ENCODE assay signal across 8 cellular contexts in the genomic region with DNA sequence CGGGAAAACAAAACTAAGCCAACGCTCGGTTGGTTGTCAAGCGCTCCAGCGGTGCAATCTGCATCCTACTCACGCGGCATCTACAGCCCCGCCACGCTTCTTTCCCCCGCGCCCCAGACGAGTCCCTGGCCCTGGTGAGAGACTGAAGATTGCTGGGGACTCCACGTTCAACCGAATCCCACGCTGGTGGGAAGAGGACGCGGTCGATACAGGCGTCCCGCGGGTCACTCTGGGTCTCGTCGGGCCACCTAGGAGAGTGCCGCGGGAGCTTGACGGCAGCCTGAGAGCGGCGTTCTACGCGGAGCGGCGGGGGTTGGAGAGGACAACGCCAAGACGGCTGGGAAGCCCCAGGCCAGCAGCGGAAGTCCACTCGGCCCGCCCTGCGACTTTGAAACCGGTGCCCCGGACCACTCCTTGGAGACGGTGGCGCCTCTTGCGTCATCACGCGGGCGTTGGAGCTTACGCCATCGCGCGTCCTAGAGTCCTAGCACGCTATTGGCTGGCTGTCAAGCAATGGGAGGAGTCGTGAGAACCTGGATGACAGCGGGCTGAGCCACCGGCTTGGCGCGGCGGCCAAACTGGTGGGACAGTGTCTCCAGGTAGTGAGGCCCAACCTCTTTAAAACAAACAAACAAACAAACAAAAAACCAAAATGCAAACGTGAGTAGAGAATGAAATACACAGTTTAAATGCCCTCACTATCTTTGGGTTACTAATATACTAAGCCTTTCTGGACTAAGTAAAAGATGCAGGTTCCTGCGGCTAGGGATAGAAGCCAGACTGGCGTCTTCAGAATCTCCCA. TPM values are rescaled to one million over a fixed set of nuclear protein-coding genes. Genes with fewer than 3 reads are reported as not detected.
DNase-seq lines count a peak whose midpoint lies in the region; ATAC-seq, FAIRE-seq and TF ChIP-seq lines count a peak whose summit lies in the region.

A gene (minus strand): TSS at position 367 of the 802 bp plus-strand sequence. CDS start 436 bp downstream, outside the sequence.

- in situ Hi-C loops in HepG2 (cut with HindIII; ENCODE audit: extremely low pct_ligation_motif_present, low pct_unique_long_range_greater_than_20kb): no loop called here

- no peaks in the 10 kb centered on the region for H4K20me1 ChIP-seq in HepG2 (ENCODE audit: insufficient read depth, low read length)

- no peaks in the 10 kb centered on the region; a peak in 1 of 5 replicates for H3K27me3 ChIP-seq in HepG2 (ENCODE audit: control insufficient read depth in 1 of 2, insufficient read depth in 2 of 2, low read length in 2 of 2)

- peak within 1 kb of the TSS; percentile 70 to 94 (median 81) for H3K4me3 ChIP-seq in HepG2 (replicated peaks in 1 of 3; ENCODE audit: insufficient read depth in 1 of 3, low read depth in 2 of 3, low read length in 3 of 3)

- intact Hi-C loops in HepG2 (cut with micrococcal nuclease; ENCODE audit: unreplicated experiment): loop anchor here (5.0 to 10.0 kb wide), 2 partner anchors 51 to 229 kb away; no protein-coding TSS in a partner anchor

- 0% methylated on average over 17 of the region's 60 CpGs for WGBS in HepG2 (ENCODE audit: low lambda C conversion rate)

- H3K9ac ChIP-seq in HepG2 (ENCODE audit: insufficient read depth, low read depth, low read length): peak within 1 kb of the TSS; percentile 80

- peak; percentile 63 to 77 for TF ChIP-seq POLR2A in HepG2 (IDR thresholded peaks at IDR 0.05; ENCODE audit: insufficient read depth in 1 of 2, low read depth in 2 of 2, low read length in 2 of 2)

- H3K36me3 ChIP-seq in HepG2 (replicated peaks in 1 of 2; ENCODE audit: control insufficient read depth in 1 of 2, insufficient read depth in 2 of 2, low read length in 2 of 2): no peaks in the 10 kb centered on the region

- H3K9me3 ChIP-seq in HepG2 (ENCODE audit: low read length): no peaks in the 10 kb centered on the region

- FAIRE-seq in HepG2 (lab: Jason Lieb, UNC): peak; percentile 58

- no peak for TF ChIP-seq CTCF in C4-2B (conservative IDR thresholded peaks at IDR 0.05)
- no peak for TF ChIP-seq CTCF in HepG2 (CRISPR knock-in tag; IDR thresholded peaks at IDR 0.05)

- DNase-seq in NCI-H774 (lab: John Stamatoyannopoulos, UW) (peak; percentile 82), dermis microvascular lymphatic vessel endothelial cell (ENCODE audit: low read depth in 2 of 2) (peak; percentile 86 to 98), HepG2 (ENCODE audit: low spot score) (peak; percentile 92)
- DNase-seq in activated CD4-positive, alpha-beta T cell treated with anti-CD3 and anti-CD28 coated beads, Interleukin-2, amount 50 U/mL, for 4 hours: peak; percentile 91 to 92
- peak; percentile 96 for DNase-seq in stimulated activated CD4-positive, alpha-beta T cell treated with anti-CD3 and anti-CD28 coated beads, Interleukin-4, amount 100 ng/mL, for 1 hour

- ATAC-seq in GM19395 (IDR thresholded peaks at IDR 0.05; ENCODE audit: unreplicated experiment) (peak; percentile 92), HG03565 (IDR thresholded peaks at IDR 0.05; ENCODE audit: unreplicated experiment) (peak; percentile 93), HepG2 (peak; percentile 97)

- H2AFZ ChIP-seq in HepG2 (ENCODE audit: low read length): peak within 1 kb of the TSS; percentile 88

- no peak for TF ChIP-seq EP300 in HepG2 (IDR thresholded peaks at IDR 0.05; ENCODE audit: low read depth in 2 of 2, low read length in 2 of 2)
- TF ChIP-seq EP300 in HepG2 (CRISPR knock-in tag; IDR thresholded peaks at IDR 0.05; ENCODE audit: borderline replicate concordance): no peak

- H3K27ac ChIP-seq in C4-2B (peak within 1 kb of the TSS; percentile 92), HepG2 (ENCODE audit: extremely low read length, insufficient read depth, low read length) (peak within 1 kb of the TSS; percentile 79)

- peaks cover 48% of the 10 kb centered on the region for H3K4me1 ChIP-seq in HepG2 (ENCODE audit: insufficient read depth, low read length)

- TF ChIP-seq RAD21 in HepG2 (CRISPR knock-in tag; IDR thresholded peaks at IDR 0.05): peak; percentile 43; the same call in 1 of the 2 replicates

- H3K4me2 ChIP-seq in HepG2 (ENCODE audit: low read depth, low read length): peak within 1 kb of the TSS; percentile 77

- CTCF ChIA-PET in HepG2 (lab: Yijun Ruan, JAX; ENCODE audit: low intra/inter-chr PET ratio, low total read pairs): no interaction called here

- no TSS peak for BruUV-seq in HepG2 (replicated peaks; lab: Mats Ljungman, UMichigan)

- peaks cover 5% of the 10 kb centered on the region for H3K79me2 ChIP-seq in HepG2 (ENCODE audit: insufficient read depth, low read length)

- POLR2A ChIA-PET in HepG2 (lab: Yijun Ruan, JAX): interaction anchor here (1.1 kb wide), 1 partner anchor 10 kb away, joined by 4 read pairs; no protein-coding TSS in a partner anchor

TF ChIP-seq in HepG2, 621 proteins besides CTCF, POLR2A, EP300 and RAD21 (continues in another document):
- TF ChIP-seq CBX5 (CRISPR knock-in tag; IDR thresholded peaks at IDR 0.05; ENCODE audit: borderline replicate concordance) (peak; percentile 17; the same call in 1 of the 2 replicates), ZNF354B (CRISPR knock-in tag; IDR thresholded peaks at IDR 0.05) (peak; percentile 85; the same call in 1 of the 2 replicates), MED1 (CRISPR knock-in tag; IDR thresholded peaks at IDR 0.05) (peak; percentile 48), PHF20 (CRISPR knock-in tag; IDR thresholded peaks at IDR 0.05) (peak; percentile 71), TOE1 (CRISPR knock-in tag; IDR thresholded peaks at IDR 0.05) (no peak)
- TF ChIP-seq, protein P1, sequence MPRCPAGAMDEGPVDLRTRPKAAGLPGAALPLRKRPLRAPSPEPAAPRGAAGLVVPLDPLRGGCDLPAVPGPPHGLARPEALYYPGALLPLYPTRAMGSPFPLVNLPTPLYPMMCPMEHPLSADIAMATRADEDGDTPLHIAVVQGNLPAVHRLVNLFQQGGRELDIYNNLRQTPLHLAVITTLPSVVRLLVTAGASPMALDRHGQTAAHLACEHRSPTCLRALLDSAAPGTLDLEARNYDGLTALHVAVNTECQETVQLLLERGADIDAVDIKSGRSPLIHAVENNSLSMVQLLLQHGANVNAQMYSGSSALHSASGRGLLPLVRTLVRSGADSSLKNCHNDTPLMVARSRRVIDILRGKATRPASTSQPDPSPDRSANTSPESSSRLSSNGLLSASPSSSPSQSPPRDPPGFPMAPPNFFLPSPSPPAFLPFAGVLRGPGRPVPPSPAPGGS (CRISPR knock-in tag; IDR thresholded peaks at IDR 0.05): peak; percentile 32; the same call in 1 of the 2 replicates
- TF ChIP-seq, protein P2, sequence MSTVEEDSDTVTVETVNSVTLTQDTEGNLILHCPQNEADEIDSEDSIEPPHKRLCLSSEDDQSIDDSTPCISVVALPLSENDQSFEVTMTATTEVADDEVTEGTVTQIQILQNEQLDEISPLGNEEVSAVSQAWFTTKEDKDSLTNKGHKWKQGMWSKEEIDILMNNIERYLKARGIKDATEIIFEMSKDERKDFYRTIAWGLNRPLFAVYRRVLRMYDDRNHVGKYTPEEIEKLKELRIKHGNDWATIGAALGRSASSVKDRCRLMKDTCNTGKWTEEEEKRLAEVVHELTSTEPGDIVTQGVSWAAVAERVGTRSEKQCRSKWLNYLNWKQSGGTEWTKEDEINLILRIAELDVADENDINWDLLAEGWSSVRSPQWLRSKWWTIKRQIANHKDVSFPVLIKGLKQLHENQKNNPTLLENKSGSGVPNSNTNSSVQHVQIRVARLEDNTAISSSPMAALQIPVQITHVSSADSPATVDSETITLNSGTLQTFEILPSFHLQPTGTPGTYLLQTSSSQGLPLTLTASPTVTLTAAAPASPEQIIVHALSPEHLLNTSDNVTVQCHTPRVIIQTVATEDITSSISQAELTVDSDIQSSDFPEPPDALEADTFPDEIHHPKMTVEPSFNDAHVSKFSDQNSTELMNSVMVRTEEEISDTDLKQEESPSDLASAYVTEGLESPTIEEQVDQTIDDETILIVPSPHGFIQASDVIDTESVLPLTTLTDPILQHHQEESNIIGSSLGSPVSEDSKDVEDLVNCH (CRISPR knock-in tag; IDR thresholded peaks at IDR 0.05): no peak
- TF ChIP-seq, protein P3, sequence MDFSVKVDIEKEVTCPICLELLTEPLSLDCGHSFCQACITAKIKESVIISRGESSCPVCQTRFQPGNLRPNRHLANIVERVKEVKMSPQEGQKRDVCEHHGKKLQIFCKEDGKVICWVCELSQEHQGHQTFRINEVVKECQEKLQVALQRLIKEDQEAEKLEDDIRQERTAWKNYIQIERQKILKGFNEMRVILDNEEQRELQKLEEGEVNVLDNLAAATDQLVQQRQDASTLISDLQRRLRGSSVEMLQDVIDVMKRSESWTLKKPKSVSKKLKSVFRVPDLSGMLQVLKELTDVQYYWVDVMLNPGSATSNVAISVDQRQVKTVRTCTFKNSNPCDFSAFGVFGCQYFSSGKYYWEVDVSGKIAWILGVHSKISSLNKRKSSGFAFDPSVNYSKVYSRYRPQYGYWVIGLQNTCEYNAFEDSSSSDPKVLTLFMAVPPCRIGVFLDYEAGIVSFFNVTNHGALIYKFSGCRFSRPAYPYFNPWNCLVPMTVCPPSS (IDR thresholded peaks at IDR 0.05): no peak

RNA-seq across cellular contexts. Expression of the gene that starts here (rescaled TPM):
- total RNA-seq in dermis microvascular lymphatic vessel endothelial cell: 7.2 and 8.0 TPM in 2 replicates
- 8.0 and 8.7 TPM in 2 replicates for total RNA-seq in HepG2 (2016; rRNA removed; fragmentation: Illumina TruSeq; extraction: Trizol)
- 22.1 and 24.6 TPM in 2 replicates for total RNA-seq in HepG2 (2016; cell fraction: cytosol; rRNA removed; fragmentation: Illumina TruSeq; extraction: Trizol; ENCODE audit: low read depth)
- total RNA-seq in HepG2 (2016; cell fraction: insoluble cytoplasmic fraction; rRNA removed; fragmentation: Illumina TruSeq; extraction: Trizol): 8.5 and 8.6 TPM in 2 replicates
- 7.6 and 8.6 TPM in 2 replicates for total RNA-seq in HepG2 (2016; cell fraction: membrane; rRNA removed; fragmentation: Illumina TruSeq; extraction: Trizol)
- 16.4 and 17.6 TPM in 2 replicates for total RNA-seq in HepG2 (2016; cell fraction: nucleus; rRNA removed; fragmentation: Illumina TruSeq; extraction: Trizol)
- polyA plus RNA-seq in HepG2 (2011; rRNA removed): 0.89 and 1.5 TPM in 2 replicates
- polyA plus RNA-seq in HepG2 (2011; cell fraction: cytosol; rRNA removed): 0.56 and 0.68 TPM in 2 replicates
- polyA plus RNA-seq in HepG2 (2011; cell fraction: nucleus; rRNA removed): 1.4 and 1.5 TPM in 2 replicates
- polyA plus RNA-seq in HepG2 (2012): 1.6 and 2.6 TPM in 2 replicates
- polyA plus RNA-seq in HepG2 (2016; cell fraction: cytosol; fragmentation: Illumina TruSeq; extraction: Trizol; ENCODE audit: low read depth): 0.43 and 0.94 TPM in 2 replicates
- 7.2 and 8.7 TPM in 2 replicates for polyA plus RNA-seq in HepG2 (2016; cell fraction: insoluble cytoplasmic fraction; fragmentation: Illumina TruSeq; extraction: Trizol; ENCODE audit: low read depth)
- polyA plus RNA-seq in HepG2 (2016; cell fraction: membrane; fragmentation: Illumina TruSeq; extraction: Trizol; ENCODE audit: low read depth): 1.7 TPM in 2 replicates
- 6.3 and 6.6 TPM in 2 replicates for polyA plus RNA-seq in HepG2 (2016; cell fraction: nucleus; fragmentation: Illumina TruSeq; extraction: Trizol; ENCODE audit: insufficient read depth, low read depth)
- 2.7 and 10.4 TPM in 2 replicates for polyA minus RNA-seq in HepG2 (2011; rRNA and poly(A)+ RNA removed; ENCODE audit: low replicate concordance)
- polyA minus RNA-seq in HepG2 (2011; cell fraction: cytosol; rRNA and poly(A)+ RNA removed): 2.4 and 4.1 TPM in 2 replicates
- 16.3 and 19.3 TPM in 2 replicates for polyA minus RNA-seq in HepG2 (2011; cell fraction: nucleus; rRNA and poly(A)+ RNA removed)

Comparison
In these comparisons a context has a peak if more than half of its experiments do, and no peak if none do; other contexts are left out.
1. Peak in every context shown above with its lines: DNase-seq, ATAC-seq, H3K4me3 ChIP-seq and H3K27ac ChIP-seq.